Comparison of ENCODE assay signal across 21 cellular contexts in genomic region chr1:192099328-192099727, GRCh38. TPM values are rescaled to one million over a fixed set of nuclear protein-coding genes. Genes with fewer than 3 reads are reported as not detected.
DNase-seq lines count a peak whose midpoint lies in the region; ATAC-seq and FAIRE-seq lines count a peak whose summit lies in the region.
"Had no signal": no experiment of that assay in that cellular context is flagged by ENCODE, and none has a peak within 500 bp of the region (broad histone marks: within the 10 kb centered on the region; RNA-seq: fewer than 3 reads in every experiment).

No MANE protein-coding gene starts in this region.

- H3K9me3 Mint-ChIP-seq in activated T-cell treated with anti-CD3 and anti-CD28 coated beads, Interleukin-2, amount 50 U/mL, for 4 hours, result peaks cover 13% of the 10 kb centered on the region

- ATAC-seq in GM18861 (IDR thresholded peaks at IDR 0.05; ENCODE audit: unreplicated experiment), result no peak
- no peak for ATAC-seq in activated T-cell treated with anti-CD3 and anti-CD28 coated beads, Interleukin-2, amount 50 U/mL, for 4 hours

- H3K36me3 Mint-ChIP-seq in activated T-cell treated with anti-CD3 and anti-CD28 coated beads, Interleukin-2, amount 50 U/mL, for 4 hours (ENCODE audit: insufficient read depth), result no peaks in the 10 kb centered on the region
- H3K36me3 Mint-ChIP-seq: CD4-positive, alpha-beta memory T cell had no signal

- H3K4me1 Mint-ChIP-seq in activated T-cell treated with anti-CD3 and anti-CD28 coated beads, Interleukin-2, amount 50 U/mL, for 4 hours (ENCODE audit: low read depth), result no peaks in the 10 kb centered on the region
- H3K4me1 Mint-ChIP-seq: CD4-positive, alpha-beta memory T cell had no signal

- H3K4me3 Mint-ChIP-seq in activated T-cell treated with anti-CD3 and anti-CD28 coated beads, Interleukin-2, amount 50 U/mL, for 4 hours, result no peak overlapping the region
- H3K4me3 Mint-ChIP-seq: CD4-positive, alpha-beta memory T cell had no signal

- FAIRE-seq in G401.6 (lab: Jason Lieb, UNC) (peak; percentile 84), TTC549 (lab: Jason Lieb, UNC) (peak; percentile 80), frontal cortex (lab: Jason Lieb, UNC) (peak; percentile 90)
- FAIRE-seq: GM12892, GM19239, H1 had no signal

- DNase-seq in frontal cortex (ENCODE audit: low spot score in 2 of 2) (no peak), superior temporal gyrus (ENCODE audit: extremely low spot score) (no peak)
- no peak for DNase-seq in activated T-cell treated with anti-CD3 and anti-CD28 coated beads, Interleukin-2, amount 50 U/mL, for 4 hours
- DNase-seq: 8988T; C1 segment of cervical spinal cord; Calu3; CD4-positive, alpha-beta memory T cell; COR-L47; DMS53; DMS79 treated with DMSO at 0.1 percent for 48 hours; GM23248; H7; HCEC 1CT had no signal

- no peaks in the 10 kb centered on the region for H3K27me3 Mint-ChIP-seq in activated T-cell treated with anti-CD3 and anti-CD28 coated beads, Interleukin-2, amount 50 U/mL, for 4 hours (ENCODE audit: low read depth)
- H3K27me3 Mint-ChIP-seq: CD4-positive, alpha-beta memory T cell had no signal

RNA-seq across cellular contexts. Expression of gene RGS18, which starts 58.9 kb away (rescaled TPM):
- total RNA-seq in frontal cortex, result 0.41 TPM
- total RNA-seq in activated T-cell treated with anti-CD3 and anti-CD28 coated beads, Interleukin-2, amount 50 U/mL, for 4 hours, result under 1 TPM in 1 of 3 donors, not detected in 2; 0.16 TPM
- total RNA-seq: Calu3, Daoy, G401, GM23248, H1, H7 had no signal
